In the genomic region with DNA sequence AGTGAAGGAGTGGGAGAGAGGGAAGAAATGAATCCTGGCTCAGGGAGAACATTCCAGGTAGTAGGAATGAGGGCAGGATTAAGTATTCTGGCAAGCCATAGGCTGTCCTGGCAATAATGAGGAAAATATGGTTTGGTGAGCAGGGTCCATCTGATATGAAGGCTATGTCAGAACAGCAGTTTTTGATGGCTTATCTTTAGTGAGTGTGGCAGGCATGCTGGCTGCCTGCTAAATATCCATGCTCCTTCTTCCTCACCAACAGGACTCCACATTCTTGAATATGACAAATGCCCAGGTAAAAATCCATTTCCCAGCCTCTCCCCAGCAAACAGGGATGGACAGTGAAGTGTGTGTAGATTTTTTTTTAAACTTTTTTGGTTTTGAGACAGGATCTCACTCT, we compare ENCODE assay signal across 18 cellular contexts.
"Had no signal": no experiment of that assay in that cellular context is flagged by ENCODE, and none has a peak within 500 bp of the region (broad histone marks: within the 10 kb centered on the region; RNA-seq: fewer than 3 reads in every experiment).

No MANE protein-coding gene starts in this region.

- H3K27ac ChIP-seq: coronary artery, dorsolateral prefrontal cortex, esophagus muscularis mucosa, foreskin keratinocyte, gastroesophageal sphincter, heart left ventricle, hepatocyte, left lung, lower lobe of right lung had no signal

- H3K79me2 ChIP-seq: hepatocyte had no signal

- H3K27ac Mint-ChIP-seq: immature natural killer cell had no signal

- H3K4me2 ChIP-seq: hepatocyte had no signal

- H3K4me3 Mint-ChIP-seq: immature natural killer cell had no signal

- H3K27me3 ChIP-seq: esophagus muscularis mucosa, foreskin keratinocyte, gastroesophageal sphincter, heart left ventricle, hepatocyte had no signal

- DNase-seq: dermis blood vessel endothelial cell; dorsolateral prefrontal cortex; effector CD4-positive, alpha-beta T cell; effector memory CD4-positive, alpha-beta T cell; foreskin keratinocyte; heart left ventricle; hypothalamus; immature natural killer cell; left cardiac atrium; left lung; left ventricle myocardium superior; lower lobe of right lung; mesendoderm; midbrain had no signal

- H2AFZ ChIP-seq: hepatocyte had no signal

- H3K4me1 ChIP-seq: gastroesophageal sphincter, left lung, lower lobe of right lung had no signal

- ATAC-seq: foreskin keratinocyte, gastroesophageal sphincter, heart left ventricle, left cardiac atrium, left lung, left ventricle myocardium superior, lower lobe of right lung had no signal

- H3K4me3 ChIP-seq: coronary artery, dorsolateral prefrontal cortex, esophagus muscularis mucosa, gastroesophageal sphincter, heart left ventricle, hepatocyte, left lung, lower lobe of right lung had no signal

- H3K4me1 Mint-ChIP-seq: immature natural killer cell had no signal

- H3K9me3 ChIP-seq: esophagus muscularis mucosa, gastroesophageal sphincter, heart left ventricle, left lung, lower lobe of right lung had no signal

- H3K36me3 ChIP-seq: esophagus muscularis mucosa, gastroesophageal sphincter, heart left ventricle, left lung, lower lobe of right lung had no signal
